ENCODE assay signal across 9 cellular contexts in genomic region chr10:27742926-27743735, GRCh38. TPM values are rescaled to one million over a fixed set of nuclear protein-coding genes. Genes with fewer than 3 reads are reported as not detected.
A peak's percentile ranks its signal among the peaks of the same experiment; 100 is the strongest.
DNase-seq lines count a peak whose midpoint lies in the region; ATAC-seq, FAIRE-seq and TF ChIP-seq lines count a peak whose summit lies in the region.
"Had no signal": no experiment of that assay in that cellular context is flagged by ENCODE, and none has a peak within 500 bp of the region (broad histone marks: within the 10 kb centered on the region; RNA-seq: fewer than 3 reads in every experiment).

No MANE protein-coding gene starts in this region.

- H3K27ac ChIP-seq in HL-60 (replicated peaks) (no peak overlapping the region), pancreas (peak overlapping the region in 1 of 4 donors; percentile 67)

- no peak for FAIRE-seq in pancreas (lab: Jason Lieb, UNC)

- no peaks in the 10 kb centered on the region for H3K36me3 ChIP-seq in pancreas

- TF ChIP-seq CTCF in HL-60 (IDR thresholded peaks at IDR 0.05; ENCODE audit: insufficient read depth, low read length) (no peak), pancreas (IDR thresholded peaks at IDR 0.05) (no peak)

- WGBS in pancreas, 2 donors: 1% methylated on average over 60 to 67 of the region's 67 CpGs

- ATAC-seq in pancreas (peak; percentile 23 to 43 (median 38)), GM19035 (IDR thresholded peaks at IDR 0.05; ENCODE audit: unreplicated experiment) (no peak)

- H3K9me3 ChIP-seq in pancreas: no peaks in the 10 kb centered on the region

- H3K4me3 ChIP-seq in HL-60 (replicated peaks; ENCODE audit: insufficient read depth, low read length) (peak overlapping the region; percentile 34; the same call in 1 of the 2 replicates), pancreas (peak overlapping the region; percentile 39 to 76 (median 55))

- intact Hi-C loops in pancreas (cut with DNase I): loop anchor here in 1 of 3 donors (5.0 to 10.0 kb wide), 2 partner anchors 432 to 499 kb away; no protein-coding TSS in a partner anchor

- H3K27me3 ChIP-seq in HL-60 (ENCODE audit: insufficient read depth, poor library complexity, severe bottlenecking): peaks cover 75% of the 10 kb centered on the region
- peaks cover 4 to 30% (median 14%) of the 10 kb centered on the region in 4 donors for H3K27me3 ChIP-seq in pancreas

- DNase-seq in 8988T (peak; percentile 70), HL-60 (ENCODE audit: low read depth in 1 of 2, low spot score in 1 of 2) (no peak), glomerular visceral epithelial cell (ENCODE audit: extremely low spot score) (peak; percentile 33), pancreas (peak in 5 of 6 donors; percentile 22 to 87 (median 46)), middle frontal gyrus (ENCODE audit: extremely low spot score, low spot score) (no peak)
- DNase-seq in activated T-helper 9 cell treated with anti-CD3 and anti-CD28 coated beads, Interleukin-2, amount 50 U/mL, for 16 hours (ENCODE audit: low read depth): peak; percentile 16
- no peak for DNase-seq in effector CD4-positive, alpha-beta T cell

- H3K4me1 ChIP-seq in pancreas: peaks cover 4 to 25% (median 8%) of the 10 kb centered on the region in 3 donors

RNA-seq across cellular contexts. Expression of gene MKX, which starts 2.5 kb away (rescaled TPM):
- 1 to 10 TPM in 1 of 6 donors, under 1 TPM in 5; 0.05 to 3.9 (median 0.19) TPM for total RNA-seq in pancreas
- polyA plus RNA-seq in pancreas: under 1 TPM; 0.14 to 0.15 TPM
- total RNA-seq: dermis microvascular lymphatic vessel endothelial cell had no signal

Comparison
In these comparisons a context has a peak if more than half of its experiments do, and no peak if none do; other contexts are left out.
1. DNase-seq: peak in 8988T (single experiment), activated T-helper 9 cell treated with anti-CD3 and anti-CD28 coated beads, Interleukin-2, amount 50 U/mL, for 16 hours (single experiment), glomerular visceral epithelial cell (single experiment) and pancreas (5 of 6); none in HL-60 (0 of 2), effector CD4-positive, alpha-beta T cell (single experiment) and middle frontal gyrus (single experiment).